16 cellular contexts compared by ENCODE assay signal in genomic region chr17:59699218-59699617, GRCh38. TPM values are rescaled to one million over a fixed set of nuclear protein-coding genes. Genes with fewer than 3 reads are reported as not detected.
DNase-seq lines count a peak whose midpoint lies in the region; ATAC-seq, FAIRE-seq and TF ChIP-seq lines count a peak whose summit lies in the region.
"Had no signal": no experiment of that assay in that cellular context is flagged by ENCODE, and none has a peak within 500 bp of the region (broad histone marks: within the 10 kb centered on the region; RNA-seq: fewer than 3 reads in every experiment).

No MANE protein-coding gene starts in this region.

- H3K4me2 ChIP-seq in HepG2 (ENCODE audit: low read depth, low read length): no peak overlapping the region

- 98% methylated on average over 7 of the region's 7 CpGs for WGBS in HepG2 (ENCODE audit: low lambda C conversion rate)
- WGBS in right lobe of liver (ENCODE audit: insufficient coverage, low coverage, low lambda C conversion rate, missing lambda C conversion rate): 97% methylated on average over 7 of the region's 7 CpGs

- no peak for TF ChIP-seq CTCF in HepG2 (CRISPR knock-in tag; IDR thresholded peaks at IDR 0.05)
- TF ChIP-seq CTCF in right lobe of liver (IDR thresholded peaks at IDR 0.05): no peak
- TF ChIP-seq CTCF in Caco-2 (IDR thresholded peaks at IDR 0.05; ENCODE audit: insufficient read depth in 1 of 2, low read depth in 1 of 2, low read length in 1 of 2, severe bottlenecking in 1 of 2, unreplicated experiment in 1 of 2): no peak

- no peak overlapping the region for H3K27ac ChIP-seq in HepG2 (ENCODE audit: extremely low read length, insufficient read depth, low read length)
- no peak overlapping the region for H3K27ac ChIP-seq in right lobe of liver

- H4K20me1 ChIP-seq in HepG2 (ENCODE audit: insufficient read depth, low read length): peaks cover 74% of the 10 kb centered on the region

- H3K4me1 Mint-ChIP-seq in activated T-helper 17 cell treated with anti-CD3 and anti-CD28 coated beads, Interleukin-2, amount 50 U/mL, for 72 hours: peaks cover 41% of the 10 kb centered on the region
- H3K4me1 Mint-ChIP-seq in stimulated activated effector memory CD8-positive, alpha-beta T cell treated with anti-CD3 and anti-CD28 coated beads, Interleukin-12 subunit alpha, Interleukin-12 subunit beta, amount 100 ng/mL, for 72 hours: peaks cover 62% of the 10 kb centered on the region
- peaks cover 11% of the 10 kb centered on the region for H3K4me1 Mint-ChIP-seq in Caco-2 (ENCODE audit: low read depth, unreplicated experiment)

- H3K4me3 ChIP-seq in HepG2 (replicated peaks in 1 of 3; ENCODE audit: insufficient read depth in 1 of 3, low read depth in 2 of 3, low read length in 3 of 3) (no peak overlapping the region), right lobe of liver (no peak overlapping the region), Caco-2 (ENCODE audit: low read depth, low read length) (no peak overlapping the region)

- no peak for DNase-seq in HepG2 (ENCODE audit: low spot score)
- DNase-seq in right lobe of liver: no peak
- DNase-seq in GM12891 (ENCODE audit: insufficient read length, low spot score): no peak
- no peak for DNase-seq in stimulated activated effector memory CD8-positive, alpha-beta T cell treated with anti-CD3 and anti-CD28 coated beads, Interleukin-12 subunit alpha, Interleukin-12 subunit beta, amount 100 ng/mL, for 72 hours (ENCODE audit: low spot score in 2 of 2)
- DNase-seq in Caco-2: no peak
- no peak for DNase-seq in A172 (ENCODE audit: low spot score)
- DNase-seq: CD4-positive, alpha-beta memory T cell; H7; Karpas-422; MM.1S; NCI-H1105; NCI-H1694; NCI-H524 had no signal

- in situ Hi-C loops in HepG2 (cut with HindIII; ENCODE audit: extremely low pct_ligation_motif_present, low pct_unique_long_range_greater_than_20kb): no loop called here

- H3K9me3 ChIP-seq in HepG2 (ENCODE audit: low read length) (no peaks in the 10 kb centered on the region), right lobe of liver (no peaks in the 10 kb centered on the region), Caco-2 (no peaks in the 10 kb centered on the region)

- intact Hi-C loops in HepG2 (cut with micrococcal nuclease; ENCODE audit: unreplicated experiment): no loop called here
- intact Hi-C loops in right lobe of liver (cut with DNase I): no loop called here
- intact Hi-C loops in Caco-2 (cut with micrococcal nuclease; ENCODE audit: unreplicated experiment): no loop called here

- no peak for TF ChIP-seq POLR2A in HepG2 (IDR thresholded peaks at IDR 0.05; ENCODE audit: insufficient read depth in 1 of 2, low read depth in 2 of 2, low read length in 2 of 2)
- TF ChIP-seq POLR2A in right lobe of liver (IDR thresholded peaks at IDR 0.05): no peak
- no peak for TF ChIP-seq POLR2A in GM12891 (IDR thresholded peaks at IDR 0.05; ENCODE audit: low read depth, low read length)

- peaks cover 98% of the 10 kb centered on the region for H3K36me3 Mint-ChIP-seq in activated T-helper 17 cell treated with anti-CD3 and anti-CD28 coated beads, Interleukin-2, amount 50 U/mL, for 72 hours (ENCODE audit: low read depth)
- H3K36me3 Mint-ChIP-seq in stimulated activated effector memory CD8-positive, alpha-beta T cell treated with anti-CD3 and anti-CD28 coated beads, Interleukin-12 subunit alpha, Interleukin-12 subunit beta, amount 100 ng/mL, for 72 hours: peaks cover 93% of the 10 kb centered on the region
- peaks cover 87% of the 10 kb centered on the region for H3K36me3 Mint-ChIP-seq in Caco-2 (ENCODE audit: insufficient read depth, unreplicated experiment)

- no peak for TF ChIP-seq EP300 in HepG2 (IDR thresholded peaks at IDR 0.05; ENCODE audit: low read depth in 2 of 2, low read length in 2 of 2)
- no peak for TF ChIP-seq EP300 in HepG2 (CRISPR knock-in tag; IDR thresholded peaks at IDR 0.05; ENCODE audit: borderline replicate concordance)

- no peak overlapping the region for H3K9ac ChIP-seq in HepG2 (ENCODE audit: insufficient read depth, low read depth, low read length)

- BruUV-seq in HepG2 (replicated peaks; lab: Mats Ljungman, UMichigan) (no TSS peak), Caco-2 (replicated peaks; lab: Mats Ljungman, UMichigan) (no TSS peak)

- peak overlapping the region; percentile 42 for H3K4me3 Mint-ChIP-seq in activated T-helper 17 cell treated with anti-CD3 and anti-CD28 coated beads, Interleukin-2, amount 50 U/mL, for 72 hours
- H3K4me3 Mint-ChIP-seq in stimulated activated effector memory CD8-positive, alpha-beta T cell treated with anti-CD3 and anti-CD28 coated beads, Interleukin-12 subunit alpha, Interleukin-12 subunit beta, amount 100 ng/mL, for 72 hours: no peak overlapping the region
- no peak overlapping the region for H3K4me3 Mint-ChIP-seq in Caco-2 (ENCODE audit: unreplicated experiment)
- H3K4me3 Mint-ChIP-seq: B cell had no signal

- FAIRE-seq in HepG2 (lab: Jason Lieb, UNC): no peak
- FAIRE-seq in GM12891 (lab: Jason Lieb, UNC): no peak

- POLR2A ChIA-PET in HepG2 (lab: Yijun Ruan, JAX): interaction anchor here (1.2 kb wide), 1 partner anchor 8 kb away, joined by 6 read pairs; the partner anchor contains the start of genes PTRH2 and VMP1
- POLR2A ChIA-PET in Caco-2 (lab: Charles Lee): no interaction called here

- H3K27me3 ChIP-seq in HepG2 (ENCODE audit: control insufficient read depth in 1 of 2, insufficient read depth in 2 of 2, low read length in 2 of 2) (no peaks in the 10 kb centered on the region), right lobe of liver (no peaks in the 10 kb centered on the region), Caco-2 (replicated peaks; ENCODE audit: control insufficient read depth, insufficient read depth, low read length) (no peaks in the 10 kb centered on the region)

- H3K36me3 ChIP-seq in HepG2 (replicated peaks in 1 of 2; ENCODE audit: control insufficient read depth in 1 of 2, insufficient read depth in 2 of 2, low read length in 2 of 2) (peaks cover 25 to 69% of the 10 kb centered on the region in 2 experiments), right lobe of liver (peaks cover 0 to 27% (median 15%) of the 10 kb centered on the region in 4 donors), Caco-2 (ENCODE audit: control insufficient read depth, insufficient read depth, low read length) (peaks cover 5% of the 10 kb centered on the region)

- peak overlapping the region; percentile 74 for H3K27ac Mint-ChIP-seq in activated T-helper 17 cell treated with anti-CD3 and anti-CD28 coated beads, Interleukin-2, amount 50 U/mL, for 72 hours
- H3K27ac Mint-ChIP-seq in stimulated activated effector memory CD8-positive, alpha-beta T cell treated with anti-CD3 and anti-CD28 coated beads, Interleukin-12 subunit alpha, Interleukin-12 subunit beta, amount 100 ng/mL, for 72 hours: peak overlapping the region; percentile 11
- H3K27ac Mint-ChIP-seq in Caco-2 (ENCODE audit: unreplicated experiment): no peak overlapping the region
- H3K27ac Mint-ChIP-seq: B cell had no signal

- no peak for TF ChIP-seq RAD21 in HepG2 (CRISPR knock-in tag; IDR thresholded peaks at IDR 0.05)

- no peaks in the 10 kb centered on the region for H3K27me3 Mint-ChIP-seq in activated T-helper 17 cell treated with anti-CD3 and anti-CD28 coated beads, Interleukin-2, amount 50 U/mL, for 72 hours
- H3K27me3 Mint-ChIP-seq in Caco-2 (ENCODE audit: insufficient read depth, unreplicated experiment): no peaks in the 10 kb centered on the region
- H3K27me3 Mint-ChIP-seq: B cell; CD4-positive, alpha-beta memory T cell had no signal

- no peak for ATAC-seq in HepG2
- ATAC-seq in right lobe of liver: no peak
- no peak for ATAC-seq in activated T-helper 17 cell treated with anti-CD3 and anti-CD28 coated beads, Interleukin-2, amount 50 U/mL, for 72 hours (replicated peaks)
- no peak for ATAC-seq in stimulated activated effector memory CD8-positive, alpha-beta T cell treated with anti-CD3 and anti-CD28 coated beads, Interleukin-12 subunit alpha, Interleukin-12 subunit beta, amount 100 ng/mL, for 72 hours
- ATAC-seq in HG03571 (IDR thresholded peaks at IDR 0.05; ENCODE audit: unreplicated experiment): no peak

- no peaks in the 10 kb centered on the region for H3K9me3 Mint-ChIP-seq in activated T-helper 17 cell treated with anti-CD3 and anti-CD28 coated beads, Interleukin-2, amount 50 U/mL, for 72 hours
- H3K9me3 Mint-ChIP-seq in stimulated activated effector memory CD8-positive, alpha-beta T cell treated with anti-CD3 and anti-CD28 coated beads, Interleukin-12 subunit alpha, Interleukin-12 subunit beta, amount 100 ng/mL, for 72 hours: no peaks in the 10 kb centered on the region
- H3K9me3 Mint-ChIP-seq in Caco-2 (ENCODE audit: unreplicated experiment): no peaks in the 10 kb centered on the region

- peaks cover 80% of the 10 kb centered on the region for H3K79me2 ChIP-seq in HepG2 (ENCODE audit: insufficient read depth, low read length)

- CTCF ChIA-PET in HepG2 (lab: Yijun Ruan, JAX; ENCODE audit: low intra/inter-chr PET ratio, low total read pairs): no interaction called here
- CTCF ChIA-PET in Caco-2 (lab: Charles Lee): no interaction called here

- H3K4me1 ChIP-seq in HepG2 (ENCODE audit: insufficient read depth, low read length) (peaks cover 76% of the 10 kb centered on the region), right lobe of liver (peaks cover 0 to 13% (median 0%) of the 10 kb centered on the region in 4 donors), Caco-2 (no peaks in the 10 kb centered on the region)

- H2AFZ ChIP-seq in HepG2 (ENCODE audit: low read length): no peak overlapping the region

RNA-seq across cellular contexts. Expression of gene PTRH2, which starts 8.0 kb away (rescaled TPM):
- 48.7 and 67.7 TPM in 2 replicates for total RNA-seq in HepG2 (2016; rRNA removed; fragmentation: Illumina TruSeq; extraction: Trizol)
- total RNA-seq in HepG2 (2016; cell fraction: cytosol; rRNA removed; fragmentation: Illumina TruSeq; extraction: Trizol; ENCODE audit: low read depth): 24.5 and 30.9 TPM in 2 replicates
- total RNA-seq in HepG2 (2016; cell fraction: insoluble cytoplasmic fraction; rRNA removed; fragmentation: Illumina TruSeq; extraction: Trizol): 43.2 and 68.2 TPM in 2 replicates
- 26.1 and 28.8 TPM in 2 replicates for total RNA-seq in HepG2 (2016; cell fraction: membrane; rRNA removed; fragmentation: Illumina TruSeq; extraction: Trizol)
- total RNA-seq in HepG2 (2016; cell fraction: nucleus; rRNA removed; fragmentation: Illumina TruSeq; extraction: Trizol): 57.2 and 59.6 TPM in 2 replicates
- polyA plus RNA-seq in HepG2 (2011; rRNA removed): 73.6 and 83.3 TPM in 2 replicates
- polyA plus RNA-seq in HepG2 (2011; cell fraction: cytosol; rRNA removed): 52.4 and 80.1 TPM in 2 replicates
- polyA plus RNA-seq in HepG2 (2011; cell fraction: nucleus; rRNA removed): 24.3 and 32.5 TPM in 2 replicates
- polyA plus RNA-seq in HepG2 (2012): 61.8 and 70.1 TPM in 2 replicates
- 19.3 and 20.0 TPM in 2 replicates for polyA plus RNA-seq in HepG2 (2016; cell fraction: cytosol; fragmentation: Illumina TruSeq; extraction: Trizol; ENCODE audit: low read depth)
- polyA plus RNA-seq in HepG2 (2016; cell fraction: insoluble cytoplasmic fraction; fragmentation: Illumina TruSeq; extraction: Trizol; ENCODE audit: low read depth): 49.4 and 52.0 TPM in 2 replicates
- polyA plus RNA-seq in HepG2 (2016; cell fraction: membrane; fragmentation: Illumina TruSeq; extraction: Trizol; ENCODE audit: low read depth): 19.4 and 21.2 TPM in 2 replicates
- polyA plus RNA-seq in HepG2 (2016; cell fraction: nucleus; fragmentation: Illumina TruSeq; extraction: Trizol; ENCODE audit: insufficient read depth, low read depth): 111 and 117 TPM in 2 replicates
- 40.8 and 45.5 TPM in 2 replicates for polyA minus RNA-seq in HepG2 (2011; rRNA and poly(A)+ RNA removed; ENCODE audit: low replicate concordance)
- polyA minus RNA-seq in HepG2 (2011; cell fraction: cytosol; rRNA and poly(A)+ RNA removed): 17.2 and 20.3 TPM in 2 replicates
- 31.4 and 37.7 TPM in 2 replicates for polyA minus RNA-seq in HepG2 (2011; cell fraction: nucleus; rRNA and poly(A)+ RNA removed)
- 10 to 100 TPM; 13.1 to 50.8 (median 19.7) TPM for total RNA-seq in right lobe of liver
- 46.2 TPM for polyA plus RNA-seq in GM12891 (2012; ENCODE audit: low read depth, missing spikeins)
- 10 to 100 TPM; 32.4 to 48.6 TPM for total RNA-seq in activated T-helper 17 cell treated with anti-CD3 and anti-CD28 coated beads, Interleukin-2, amount 50 U/mL, for 72 hours
- total RNA-seq in Caco-2 (2022): 36.1 and 36.6 TPM in 2 replicates
- 51.7 and 60.5 TPM in 2 replicates for total RNA-seq in A172 (2014; rRNA removed; shearing (Covaris generic))

RNA-seq across cellular contexts. Expression of gene VMP1, which starts 8.2 kb away (rescaled TPM):
- total RNA-seq in HepG2 (2016; rRNA removed; fragmentation: Illumina TruSeq; extraction: Trizol): 80.3 and 186 TPM in 2 replicates
- total RNA-seq in HepG2 (2016; cell fraction: cytosol; rRNA removed; fragmentation: Illumina TruSeq; extraction: Trizol; ENCODE audit: low read depth): 81.7 and 81.9 TPM in 2 replicates
- total RNA-seq in HepG2 (2016; cell fraction: insoluble cytoplasmic fraction; rRNA removed; fragmentation: Illumina TruSeq; extraction: Trizol): 87.6 and 200 TPM in 2 replicates
- total RNA-seq in HepG2 (2016; cell fraction: membrane; rRNA removed; fragmentation: Illumina TruSeq; extraction: Trizol): 64.7 and 72.7 TPM in 2 replicates
- 414 and 436 TPM in 2 replicates for total RNA-seq in HepG2 (2016; cell fraction: nucleus; rRNA removed; fragmentation: Illumina TruSeq; extraction: Trizol)
- 262 and 271 TPM in 2 replicates for polyA plus RNA-seq in HepG2 (2011; rRNA removed)
- 66.8 and 107 TPM in 2 replicates for polyA plus RNA-seq in HepG2 (2011; cell fraction: cytosol; rRNA removed)
- polyA plus RNA-seq in HepG2 (2011; cell fraction: nucleus; rRNA removed): 244 and 352 TPM in 2 replicates
- polyA plus RNA-seq in HepG2 (2012): 151 and 169 TPM in 2 replicates
- 21.0 and 21.9 TPM in 2 replicates for polyA plus RNA-seq in HepG2 (2016; cell fraction: cytosol; fragmentation: Illumina TruSeq; extraction: Trizol; ENCODE audit: low read depth)
- 78.4 and 81.5 TPM in 2 replicates for polyA plus RNA-seq in HepG2 (2016; cell fraction: insoluble cytoplasmic fraction; fragmentation: Illumina TruSeq; extraction: Trizol; ENCODE audit: low read depth)
- polyA plus RNA-seq in HepG2 (2016; cell fraction: membrane; fragmentation: Illumina TruSeq; extraction: Trizol; ENCODE audit: low read depth): 34.4 and 38.6 TPM in 2 replicates
- polyA plus RNA-seq in HepG2 (2016; cell fraction: nucleus; fragmentation: Illumina TruSeq; extraction: Trizol; ENCODE audit: insufficient read depth, low read depth): 277 and 292 TPM in 2 replicates
- 294 and 406 TPM in 2 replicates for polyA minus RNA-seq in HepG2 (2011; rRNA and poly(A)+ RNA removed; ENCODE audit: low replicate concordance)
- polyA minus RNA-seq in HepG2 (2011; cell fraction: cytosol; rRNA and poly(A)+ RNA removed): 134 and 182 TPM in 2 replicates
- 788 and 1,143 TPM in 2 replicates for polyA minus RNA-seq in HepG2 (2011; cell fraction: nucleus; rRNA and poly(A)+ RNA removed)
- total RNA-seq in right lobe of liver: 100 to 1,000 TPM in 4 of 6 experiments, 10 to 100 TPM in 2; 56.9 to 247 (median 160) TPM
- polyA plus RNA-seq in GM12891 (2012; ENCODE audit: low read depth, missing spikeins): 66.9 TPM
- 100 to 1,000 TPM; 309 to 488 TPM for total RNA-seq in activated T-helper 17 cell treated with anti-CD3 and anti-CD28 coated beads, Interleukin-2, amount 50 U/mL, for 72 hours
- total RNA-seq in Caco-2 (2022): 277 and 297 TPM in 2 replicates
- total RNA-seq in A172 (2014; rRNA removed; shearing (Covaris generic)): 345 and 392 TPM in 2 replicates
